ENCODE assay signal across 19 cellular contexts in genomic region chr4:98608343-98608742, GRCh38. TPM values are rescaled to one million over a fixed set of nuclear protein-coding genes. Genes with fewer than 3 reads are reported as not detected.
DNase-seq lines count a peak whose midpoint lies in the region; ATAC-seq and TF ChIP-seq lines count a peak whose summit lies in the region.
"Had no signal": no experiment of that assay in that cellular context is flagged by ENCODE, and none has a peak within 500 bp of the region (broad histone marks: within the 10 kb centered on the region; RNA-seq: fewer than 3 reads in every experiment).

No MANE protein-coding gene starts in this region.

- TF ChIP-seq CTCF in type B pancreatic cell (conservative IDR thresholded peaks at IDR 0.05) (no peak), Calu3 (IDR thresholded peaks at IDR 0.05; ENCODE audit: unreplicated experiment) (no peak)

- no peaks in the 10 kb centered on the region for H3K27me3 Mint-ChIP-seq in activated CD4-positive, alpha-beta T cell treated with anti-CD3 and anti-CD28 coated beads for 36 hours
- no peaks in the 10 kb centered on the region for H3K27me3 Mint-ChIP-seq in type B pancreatic cell
- no peaks in the 10 kb centered on the region for H3K27me3 Mint-ChIP-seq in Calu3 (ENCODE audit: unreplicated experiment)

- no peak overlapping the region for H3K4me3 ChIP-seq in Jurkat, Clone E6-1 (ENCODE audit: low read length)
- H3K4me3 ChIP-seq: BLaER1 treated with 17β-estradiol and CSF1 and Interleukin-3, amounts not matched to agents 10 nM and 100 nM had no signal

- H3K9me3 Mint-ChIP-seq in activated CD4-positive, alpha-beta T cell treated with anti-CD3 and anti-CD28 coated beads for 36 hours (ENCODE audit: low read depth): no peaks in the 10 kb centered on the region
- H3K9me3 Mint-ChIP-seq in type B pancreatic cell (peaks cover 6% of the 10 kb centered on the region), Calu3 (ENCODE audit: low read depth, unreplicated experiment) (no peaks in the 10 kb centered on the region)
- H3K9me3 Mint-ChIP-seq: H9 had no signal

- no peak for ATAC-seq in activated CD4-positive, alpha-beta T cell treated with anti-CD3 and anti-CD28 coated beads for 36 hours
- no peak for ATAC-seq in GM21367 (IDR thresholded peaks at IDR 0.05; ENCODE audit: unreplicated experiment)

- H3K36me3 Mint-ChIP-seq in activated CD4-positive, alpha-beta T cell treated with anti-CD3 and anti-CD28 coated beads for 36 hours (ENCODE audit: low read depth): peaks cover 12% of the 10 kb centered on the region
- H3K36me3 Mint-ChIP-seq in type B pancreatic cell (no peaks in the 10 kb centered on the region), Calu3 (ENCODE audit: insufficient read depth, unreplicated experiment) (no peaks in the 10 kb centered on the region)
- H3K36me3 Mint-ChIP-seq: IgD-negative memory B cell had no signal

- no peak overlapping the region for H3K4me3 Mint-ChIP-seq in activated CD4-positive, alpha-beta T cell treated with anti-CD3 and anti-CD28 coated beads for 36 hours
- H3K4me3 Mint-ChIP-seq in type B pancreatic cell (no peak overlapping the region), Calu3 (ENCODE audit: low read depth, unreplicated experiment) (no peak overlapping the region)
- H3K4me3 Mint-ChIP-seq: H9, IgD-negative memory B cell had no signal

- H3K27ac Mint-ChIP-seq in activated CD4-positive, alpha-beta T cell treated with anti-CD3 and anti-CD28 coated beads for 36 hours: peak overlapping the region; percentile 52
- H3K27ac Mint-ChIP-seq in type B pancreatic cell: peak overlapping the region; percentile 33
- no peak overlapping the region for H3K27ac Mint-ChIP-seq in Calu3 (ENCODE audit: unreplicated experiment)
- H3K27ac Mint-ChIP-seq: IgD-negative memory B cell had no signal

- no peak for DNase-seq in activated CD4-positive, alpha-beta T cell treated with anti-CD3 and anti-CD28 coated beads for 36 hours
- DNase-seq in activated CD4-positive, alpha-beta T cell treated with anti-CD3 and anti-CD28 coated beads for 1 hour: no peak
- DNase-seq in Jurkat, Clone E6-1 (ENCODE audit: low read depth, low spot score): peak; percentile 67
- DNase-seq in cerebellar cortex (ENCODE audit: low spot score) (peak; percentile 75), type B pancreatic cell (ENCODE audit: extremely low spot score, unreplicated experiment) (no peak), Calu3 (no peak), posterior vena cava (ENCODE audit: low spot score) (no peak)
- DNase-seq: EL, H9, MV-4-11, NCI-H1417, NCI-H187 treated with DMSO at 0.1 percent for 48 hours, NCI-H510A, NCI-H774, RPMI8226, SIG-M5 had no signal

- no TSS peak for BruUV-seq in Calu3 (replicated peaks; lab: Mats Ljungman, UMichigan)

- POLR2A ChIA-PET in activated CD4-positive, alpha-beta T cell treated with anti-CD3 and anti-CD28 coated beads for 36 hours (lab: Charles Lee): no interaction called here

- intact Hi-C loops in activated CD4-positive, alpha-beta T cell treated with anti-CD3 and anti-CD28 coated beads for 36 hours (cut with DNase I, micrococcal nuclease): loop anchor here in 1 of 2 experiments (2.0 kb wide), 1 partner anchor 16 kb away; no protein-coding TSS in a partner anchor
- intact Hi-C loops in Calu3 (cut with micrococcal nuclease; ENCODE audit: unreplicated experiment) (no loop called here), posterior vena cava (cut with DNase I) (no loop called here)

- peaks cover 62% of the 10 kb centered on the region for H3K4me1 Mint-ChIP-seq in activated CD4-positive, alpha-beta T cell treated with anti-CD3 and anti-CD28 coated beads for 36 hours
- H3K4me1 Mint-ChIP-seq in type B pancreatic cell (ENCODE audit: unreplicated experiment) (peaks cover 49% of the 10 kb centered on the region), Calu3 (ENCODE audit: low read depth, unreplicated experiment) (no peaks in the 10 kb centered on the region)

- CTCF ChIA-PET in activated CD4-positive, alpha-beta T cell treated with anti-CD3 and anti-CD28 coated beads for 36 hours (lab: Charles Lee): no interaction called here
- CTCF ChIA-PET in Calu3 (lab: Charles Lee): no interaction called here

RNA-seq across cellular contexts. Expression of gene TSPAN5, which starts 50.1 kb away (rescaled TPM):
- 10 to 100 TPM; 18.4 to 23.6 TPM for total RNA-seq in activated CD4-positive, alpha-beta T cell treated with anti-CD3 and anti-CD28 coated beads for 36 hours
- polyA plus RNA-seq in Jurkat, Clone E6-1 (2012; ENCODE audit: insufficient read depth, insufficient read length): 12.2 TPM
- total RNA-seq in type B pancreatic cell (ENCODE audit: low replicate concordance) (26.9 and 33.8 TPM in 2 replicates), Calu3 (2022) (4.4 and 4.8 TPM in 2 replicates), posterior vena cava (1 to 10 TPM; 3.5 to 5.3 TPM)

Comparison
In these comparisons a context has a peak if more than half of its experiments do, and no peak if none do; other contexts are left out.
1. DNase-seq: peak in Jurkat, Clone E6-1 (single experiment) and cerebellar cortex (single experiment); none in activated CD4-positive, alpha-beta T cell treated with anti-CD3 and anti-CD28 coated beads for 36 hours (single experiment), activated CD4-positive, alpha-beta T cell treated with anti-CD3 and anti-CD28 coated beads for 1 hour (single experiment), type B pancreatic cell (single experiment), Calu3 (single experiment) and posterior vena cava (single experiment).